Comparison of ENCODE assay signal across 1 cellular context in the genomic region with DNA sequence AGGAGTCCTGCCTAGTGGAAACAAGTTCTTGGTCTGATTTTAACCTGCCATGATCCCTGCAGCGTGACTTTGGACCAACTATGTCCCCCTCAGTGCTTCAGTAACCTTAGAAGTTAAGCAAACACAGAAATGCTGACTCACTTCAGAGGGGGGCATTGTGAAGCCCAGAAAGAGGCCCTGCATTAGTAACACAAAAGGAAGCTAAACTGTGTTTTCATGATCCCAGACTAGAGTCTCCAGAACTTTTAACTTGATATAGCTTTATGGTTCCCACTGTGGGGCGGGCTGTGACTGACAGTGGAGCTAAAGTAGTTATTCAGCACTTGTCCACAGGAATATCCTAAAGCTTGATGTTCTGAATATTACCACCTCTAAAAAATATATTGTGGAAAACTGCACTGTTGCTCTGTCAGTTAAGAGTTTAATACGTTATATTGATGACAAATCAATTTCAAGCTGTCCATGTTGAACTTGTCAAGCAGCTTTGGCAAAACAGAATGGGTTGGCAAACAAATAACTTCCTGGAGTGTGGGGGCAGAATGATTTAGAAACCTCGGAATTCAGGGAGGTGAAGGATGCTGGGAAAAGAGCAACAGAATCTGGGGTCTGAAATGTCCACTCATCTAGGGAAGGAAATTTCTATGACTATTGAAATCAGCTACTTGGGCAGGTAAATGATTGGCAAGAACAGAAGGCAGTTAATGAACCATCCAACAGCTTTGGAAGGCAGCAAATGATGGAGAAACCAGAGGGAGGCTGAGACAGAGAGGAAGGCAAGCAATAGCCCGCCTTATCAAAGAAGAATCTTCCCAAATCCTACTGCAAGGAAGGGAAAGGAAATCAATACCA.
TF ChIP-seq lines count a peak whose summit lies in the region.

No MANE protein-coding gene starts in this region.

TF ChIP-seq in HepG2, 621 proteins besides CTCF, POLR2A, EP300 and RAD21 (continued from another document and continues in another):
- TF ChIP-seq, protein P1, sequence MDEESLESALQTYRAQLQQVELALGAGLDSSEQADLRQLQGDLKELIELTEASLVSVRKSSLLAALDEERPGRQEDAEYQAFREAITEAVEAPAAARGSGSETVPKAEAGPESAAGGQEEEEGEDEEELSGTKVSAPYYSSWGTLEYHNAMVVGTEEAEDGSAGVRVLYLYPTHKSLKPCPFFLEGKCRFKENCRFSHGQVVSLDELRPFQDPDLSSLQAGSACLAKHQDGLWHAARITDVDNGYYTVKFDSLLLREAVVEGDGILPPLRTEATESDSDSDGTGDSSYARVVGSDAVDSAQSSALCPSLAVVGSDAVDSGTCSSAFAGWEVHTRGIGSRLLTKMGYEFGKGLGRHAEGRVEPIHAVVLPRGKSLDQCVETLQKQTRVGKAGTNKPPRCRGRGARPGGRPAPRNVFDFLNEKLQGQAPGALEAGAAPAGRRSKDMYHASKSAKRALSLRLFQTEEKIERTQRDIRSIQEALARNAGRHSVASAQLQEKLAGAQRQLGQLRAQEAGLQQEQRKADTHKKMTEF (CRISPR knock-in tag; IDR thresholded peaks at IDR 0.05), result 0 out of 2 replicates have a peak, but pooled peaks have one; percentile 40
- TF ChIP-seq SP1 (IDR thresholded peaks at IDR 0.05) (no peak), SP1 (CRISPR knock-in tag; IDR thresholded peaks at IDR 0.05) (no peak), SOX6 (IDR thresholded peaks at IDR 0.05) (no peak), SOX6 (CRISPR knock-in tag; IDR thresholded peaks at IDR 0.05) (peak; percentile 85), ZSCAN20 (CRISPR knock-in tag; IDR thresholded peaks at IDR 0.05; ENCODE audit: borderline replicate concordance) (no peak), JUND (CRISPR knock-in tag; IDR thresholded peaks at IDR 0.05) (0 out of 2 replicates have a peak, but pooled peaks have one; percentile 64), ZMYM2 (CRISPR knock-in tag; IDR thresholded peaks at IDR 0.05) (peak; percentile 58; the same call in 1 of the 2 replicates), SAP130 (CRISPR knock-in tag; IDR thresholded peaks at IDR 0.05; ENCODE audit: low read depth) (peak; percentile 76), MEF2D (CRISPR knock-in tag; IDR thresholded peaks at IDR 0.05) (no peak), ZFY (CRISPR knock-in tag; IDR thresholded peaks at IDR 0.05) (0 out of 2 replicates have a peak, but pooled peaks have one; percentile 22), MTA1 (CRISPR knock-in tag; IDR thresholded peaks at IDR 0.05; ENCODE audit: borderline replicate concordance) (no peak), ZNF614 (CRISPR knock-in tag; IDR thresholded peaks at IDR 0.05; ENCODE audit: borderline replicate concordance) (0 out of 2 replicates have a peak, but pooled peaks have one; percentile 31), ZNF12 (CRISPR knock-in tag; IDR thresholded peaks at IDR 0.05) (peak; percentile 72; the same call in 1 of the 2 replicates), NR2C2 (CRISPR knock-in tag; IDR thresholded peaks at IDR 0.05; ENCODE audit: borderline replicate concordance) (peak; percentile 40; the same call in 1 of the 2 replicates), FOXJ3 (CRISPR knock-in tag; IDR thresholded peaks at IDR 0.05; ENCODE audit: borderline replicate concordance) (no peak), TCF7 (IDR thresholded peaks at IDR 0.05; ENCODE audit: low read depth) (0 out of 2 replicates have a peak, but pooled peaks have one; percentile 12), HMG20A (CRISPR knock-in tag; IDR thresholded peaks at IDR 0.05; ENCODE audit: borderline replicate concordance) (peak; percentile 72; the same call in 1 of the 2 replicates), MAFK (conservative IDR thresholded peaks at IDR 0.05 in 1 of 2, IDR thresholded peaks at IDR 0.05 in 1 of 2; ENCODE audit: low read length in 2 of 2) (peak; percentile 91 to 98), ZNF550 (CRISPR knock-in tag; IDR thresholded peaks at IDR 0.05; ENCODE audit: borderline replicate concordance) (no peak), PPARG (CRISPR knock-in tag; conservative IDR thresholded peaks at IDR 0.05) (0 out of 2 replicates have a peak, but pooled peaks have one; percentile 12), CEBPG (CRISPR knock-in tag; IDR thresholded peaks at IDR 0.05) (peak; percentile 53), ZNF333 (CRISPR knock-in tag; IDR thresholded peaks at IDR 0.05; ENCODE audit: borderline replicate concordance) (no peak), FOXK1 (CRISPR knock-in tag; IDR thresholded peaks at IDR 0.05; ENCODE audit: borderline replicate concordance, low read depth) (peak; percentile 35; the same call in 1 of the 2 replicates), REPIN1 (CRISPR knock-in tag; IDR thresholded peaks at IDR 0.05; ENCODE audit: borderline replicate concordance, low read depth) (peak; percentile 50; the same call in 1 of the 2 replicates), TEAD3 (CRISPR knock-in tag; optimal IDR thresholded peaks at IDR 0.05; ENCODE audit: borderline replicate concordance) (peak; percentile 67), RBM39 (IDR thresholded peaks at IDR 0.05; ENCODE audit: low read depth, low read length, poor library complexity, severe bottlenecking) (no peak), ZNF282 (IDR thresholded peaks at IDR 0.05; ENCODE audit: partially characterized antibody) (no peak), FOSL2 (CRISPR knock-in tag; IDR thresholded peaks at IDR 0.05) (peak; percentile 92), ZFP36L2 (CRISPR knock-in tag; IDR thresholded peaks at IDR 0.05) (no peak), HDAC2 (CRISPR knock-in tag; IDR thresholded peaks at IDR 0.05) (peak; percentile 37), RARA (CRISPR knock-in tag; IDR thresholded peaks at IDR 0.05) (peak; percentile 68; the same call in 1 of the 2 replicates), MYNN (CRISPR knock-in tag; IDR thresholded peaks at IDR 0.05; ENCODE audit: low read depth) (peak; percentile 99)
- TF ChIP-seq, protein P2, sequence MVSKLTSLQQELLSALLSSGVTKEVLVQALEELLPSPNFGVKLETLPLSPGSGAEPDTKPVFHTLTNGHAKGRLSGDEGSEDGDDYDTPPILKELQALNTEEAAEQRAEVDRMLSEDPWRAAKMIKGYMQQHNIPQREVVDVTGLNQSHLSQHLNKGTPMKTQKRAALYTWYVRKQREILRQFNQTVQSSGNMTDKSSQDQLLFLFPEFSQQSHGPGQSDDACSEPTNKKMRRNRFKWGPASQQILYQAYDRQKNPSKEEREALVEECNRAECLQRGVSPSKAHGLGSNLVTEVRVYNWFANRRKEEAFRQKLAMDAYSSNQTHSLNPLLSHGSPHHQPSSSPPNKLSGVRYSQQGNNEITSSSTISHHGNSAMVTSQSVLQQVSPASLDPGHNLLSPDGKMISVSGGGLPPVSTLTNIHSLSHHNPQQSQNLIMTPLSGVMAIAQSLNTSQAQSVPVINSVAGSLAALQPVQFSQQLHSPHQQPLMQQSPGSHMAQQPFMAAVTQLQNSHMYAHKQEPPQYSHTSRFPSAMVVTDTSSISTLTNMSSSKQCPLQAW (CRISPR knock-in tag; IDR thresholded peaks at IDR 0.05), result peak; percentile 67; the same call in 1 of the 2 replicates
- TF ChIP-seq, protein P3, sequence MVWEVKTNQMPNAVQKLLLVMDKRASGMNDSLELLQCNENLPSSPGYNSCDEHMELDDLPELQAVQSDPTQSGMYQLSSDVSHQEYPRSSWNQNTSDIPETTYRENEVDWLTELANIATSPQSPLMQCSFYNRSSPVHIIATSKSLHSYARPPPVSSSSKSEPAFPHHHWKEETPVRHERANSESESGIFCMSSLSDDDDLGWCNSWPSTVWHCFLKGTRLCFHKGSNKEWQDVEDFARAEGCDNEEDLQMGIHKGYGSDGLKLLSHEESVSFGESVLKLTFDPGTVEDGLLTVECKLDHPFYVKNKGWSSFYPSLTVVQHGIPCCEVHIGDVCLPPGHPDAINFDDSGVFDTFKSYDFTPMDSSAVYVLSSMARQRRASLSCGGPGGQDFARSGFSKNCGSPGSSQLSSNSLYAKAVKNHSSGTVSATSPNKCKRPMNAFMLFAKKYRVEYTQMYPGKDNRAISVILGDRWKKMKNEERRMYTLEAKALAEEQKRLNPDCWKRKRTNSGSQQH (CRISPR knock-in tag; IDR thresholded peaks at IDR 0.05; ENCODE audit: low read depth), result no peak
- TF ChIP-seq, protein P4, sequence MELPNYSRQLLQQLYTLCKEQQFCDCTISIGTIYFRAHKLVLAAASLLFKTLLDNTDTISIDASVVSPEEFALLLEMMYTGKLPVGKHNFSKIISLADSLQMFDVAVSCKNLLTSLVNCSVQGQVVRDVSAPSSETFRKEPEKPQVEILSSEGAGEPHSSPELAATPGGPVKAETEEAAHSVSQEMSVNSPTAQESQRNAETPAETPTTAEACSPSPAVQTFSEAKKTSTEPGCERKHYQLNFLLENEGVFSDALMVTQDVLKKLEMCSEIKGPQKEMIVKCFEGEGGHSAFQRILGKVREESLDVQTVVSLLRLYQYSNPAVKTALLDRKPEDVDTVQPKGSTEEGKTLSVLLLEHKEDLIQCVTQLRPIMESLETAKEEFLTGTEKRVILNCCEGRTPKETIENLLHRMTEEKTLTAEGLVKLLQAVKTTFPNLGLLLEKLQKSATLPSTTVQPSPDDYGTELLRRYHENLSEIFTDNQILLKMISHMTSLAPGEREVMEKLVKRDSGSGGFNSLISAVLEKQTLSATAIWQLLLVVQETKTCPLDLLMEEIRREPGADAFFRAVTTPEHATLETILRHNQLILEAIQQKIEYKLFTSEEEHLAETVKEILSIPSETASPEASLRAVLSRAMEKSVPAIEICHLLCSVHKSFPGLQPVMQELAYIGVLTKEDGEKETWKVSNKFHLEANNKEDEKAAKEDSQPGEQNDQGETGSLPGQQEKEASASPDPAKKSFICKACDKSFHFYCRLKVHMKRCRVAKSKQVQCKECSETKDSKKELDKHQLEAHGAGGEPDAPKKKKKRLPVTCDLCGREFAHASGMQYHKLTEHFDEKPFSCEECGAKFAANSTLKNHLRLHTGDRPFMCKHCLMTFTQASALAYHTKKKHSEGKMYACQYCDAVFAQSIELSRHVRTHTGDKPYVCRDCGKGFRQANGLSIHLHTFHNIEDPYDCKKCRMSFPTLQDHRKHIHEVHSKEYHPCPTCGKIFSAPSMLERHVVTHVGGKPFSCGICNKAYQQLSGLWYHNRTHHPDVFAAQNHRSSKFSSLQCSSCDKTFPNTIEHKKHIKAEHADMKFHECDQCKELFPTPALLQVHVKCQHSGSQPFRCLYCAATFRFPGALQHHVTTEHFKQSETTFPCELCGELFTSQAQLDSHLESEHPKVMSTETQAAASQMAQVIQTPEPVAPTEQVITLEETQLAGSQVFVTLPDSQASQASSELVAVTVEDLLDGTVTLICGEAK (IDR thresholded peaks at IDR 0.05), result no peak
- TF ChIP-seq, protein P4 (CRISPR knock-in tag; IDR thresholded peaks at IDR 0.05), result no peak
- TF ChIP-seq, protein P5, sequence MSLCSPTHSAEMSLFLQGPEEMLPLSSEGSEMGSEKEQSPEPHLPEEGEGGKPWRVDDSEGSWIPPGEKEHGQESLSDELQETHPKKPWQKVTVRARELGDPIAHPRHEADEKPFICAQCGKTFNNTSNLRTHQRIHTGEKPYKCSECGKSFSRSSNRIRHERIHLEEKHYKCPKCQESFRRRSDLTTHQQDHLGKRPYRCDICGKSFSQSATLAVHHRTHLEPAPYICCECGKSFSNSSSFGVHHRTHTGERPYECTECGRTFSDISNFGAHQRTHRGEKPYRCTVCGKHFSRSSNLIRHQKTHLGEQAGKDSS (CRISPR knock-in tag; IDR thresholded peaks at IDR 0.05; ENCODE audit: borderline replicate concordance, low read depth), result peak; percentile 56; the same call in 1 of the 2 replicates
- TF ChIP-seq, protein P6, sequence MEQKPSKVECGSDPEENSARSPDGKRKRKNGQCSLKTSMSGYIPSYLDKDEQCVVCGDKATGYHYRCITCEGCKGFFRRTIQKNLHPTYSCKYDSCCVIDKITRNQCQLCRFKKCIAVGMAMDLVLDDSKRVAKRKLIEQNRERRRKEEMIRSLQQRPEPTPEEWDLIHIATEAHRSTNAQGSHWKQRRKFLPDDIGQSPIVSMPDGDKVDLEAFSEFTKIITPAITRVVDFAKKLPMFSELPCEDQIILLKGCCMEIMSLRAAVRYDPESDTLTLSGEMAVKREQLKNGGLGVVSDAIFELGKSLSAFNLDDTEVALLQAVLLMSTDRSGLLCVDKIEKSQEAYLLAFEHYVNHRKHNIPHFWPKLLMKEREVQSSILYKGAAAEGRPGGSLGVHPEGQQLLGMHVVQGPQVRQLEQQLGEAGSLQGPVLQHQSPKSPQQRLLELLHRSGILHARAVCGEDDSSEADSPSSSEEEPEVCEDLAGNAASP (CRISPR knock-in tag; IDR thresholded peaks at IDR 0.05; ENCODE audit: borderline replicate concordance), result peak; percentile 79
- TF ChIP-seq, protein P7, sequence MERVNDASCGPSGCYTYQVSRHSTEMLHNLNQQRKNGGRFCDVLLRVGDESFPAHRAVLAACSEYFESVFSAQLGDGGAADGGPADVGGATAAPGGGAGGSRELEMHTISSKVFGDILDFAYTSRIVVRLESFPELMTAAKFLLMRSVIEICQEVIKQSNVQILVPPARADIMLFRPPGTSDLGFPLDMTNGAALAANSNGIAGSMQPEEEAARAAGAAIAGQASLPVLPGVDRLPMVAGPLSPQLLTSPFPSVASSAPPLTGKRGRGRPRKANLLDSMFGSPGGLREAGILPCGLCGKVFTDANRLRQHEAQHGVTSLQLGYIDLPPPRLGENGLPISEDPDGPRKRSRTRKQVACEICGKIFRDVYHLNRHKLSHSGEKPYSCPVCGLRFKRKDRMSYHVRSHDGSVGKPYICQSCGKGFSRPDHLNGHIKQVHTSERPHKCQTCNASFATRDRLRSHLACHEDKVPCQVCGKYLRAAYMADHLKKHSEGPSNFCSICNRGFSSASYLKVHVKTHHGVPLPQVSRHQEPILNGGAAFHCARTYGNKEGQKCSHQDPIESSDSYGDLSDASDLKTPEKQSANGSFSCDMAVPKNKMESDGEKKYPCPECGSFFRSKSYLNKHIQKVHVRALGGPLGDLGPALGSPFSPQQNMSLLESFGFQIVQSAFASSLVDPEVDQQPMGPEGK (CRISPR knock-in tag; IDR thresholded peaks at IDR 0.05), result peak; percentile 88
